8 cellular contexts compared by ENCODE assay signal in genomic region chr1:121519042-121519755, GRCh38.
DNase-seq lines count a peak whose midpoint lies in the region; ATAC-seq and TF ChIP-seq lines count a peak whose summit lies in the region.

No MANE protein-coding gene starts in this region.

- H4K20me1 ChIP-seq in hepatocyte (ENCODE audit: insufficient read depth, poor library complexity, severe bottlenecking), result no peaks in the 10 kb centered on the region

- peak; percentile 90 for ATAC-seq in activated naive CD8-positive, alpha-beta T cell treated with anti-CD3 and anti-CD28 coated beads, Interleukin-2, amount 10 ng/mL, durations not matched to agents 7 days and 5 days (ENCODE audit: low read depth)
- ATAC-seq in sciatic nerve (peak; percentile 65), GM21515 (IDR thresholded peaks at IDR 0.05; ENCODE audit: unreplicated experiment) (no peak), GM21825 (IDR thresholded peaks at IDR 0.05; ENCODE audit: unreplicated experiment) (no peak)

- 0 out of 2 replicates have a peak, but pooled peaks cover 3% of the 10 kb centered on the region for H3K9me3 ChIP-seq in HUES6 (ENCODE audit: control insufficient read depth, insufficient read depth, low read depth, low read length)
- H3K9me3 ChIP-seq in SK-N-MC (ENCODE audit: low read depth, low read length), result no peaks in the 10 kb centered on the region
- H3K9me3 ChIP-seq in hepatocyte (ENCODE audit: low read depth), result no peaks in the 10 kb centered on the region

- WGBS in hepatocyte (ENCODE audit: low lambda C conversion rate, missing lambda C conversion rate), result under 1% methylated on average over 60 of the region's 75 CpGs

- H3K9ac ChIP-seq in HUES6 (ENCODE audit: low read length) (peak overlapping the region; percentile 87), SK-N-MC (ENCODE audit: insufficient read length) (no peak overlapping the region)

- H3K4me1 Mint-ChIP-seq in activated naive CD8-positive, alpha-beta T cell treated with anti-CD3 and anti-CD28 coated beads, Interleukin-2, amount 10 ng/mL, durations not matched to agents 7 days and 5 days, result peaks cover 40% of the 10 kb centered on the region

- H3K36me3 ChIP-seq in HUES6 (ENCODE audit: control insufficient read depth, insufficient read depth, low read length) (no peaks in the 10 kb centered on the region), SK-N-MC (ENCODE audit: insufficient read depth, low read length) (no peaks in the 10 kb centered on the region), hepatocyte (replicated peaks; ENCODE audit: insufficient read depth, low read depth) (no peaks in the 10 kb centered on the region)

- H3K9me3 Mint-ChIP-seq in activated naive CD8-positive, alpha-beta T cell treated with anti-CD3 and anti-CD28 coated beads, Interleukin-2, amount 10 ng/mL, durations not matched to agents 7 days and 5 days, result peaks cover 1% of the 10 kb centered on the region

- H3K9me2 ChIP-seq in hepatocyte (replicated peaks; ENCODE audit: insufficient read depth), result no peaks in the 10 kb centered on the region

- no peak for TF ChIP-seq CTCF in hepatocyte (IDR thresholded peaks at IDR 0.05; ENCODE audit: poor library complexity)

- DNase-seq in DMS 273 treated with DMSO at 0.1 percent for 48 hours (lab: John Stamatoyannopoulos, UW) (peak; percentile 69), SK-N-MC (ENCODE audit: low read depth, low spot score) (no peak), hepatocyte (ENCODE audit: low spot score) (peak; percentile 63), sciatic nerve (ENCODE audit: low spot score) (peak; percentile 65)
- peak; percentile 87 for DNase-seq in activated naive CD8-positive, alpha-beta T cell treated with anti-CD3 and anti-CD28 coated beads, Interleukin-2, amount 10 ng/mL, durations not matched to agents 7 days and 5 days

- H3K4me1 ChIP-seq in HUES6 (ENCODE audit: control insufficient read depth, insufficient read depth, low read length), result peaks cover 6% of the 10 kb centered on the region; the same call in 1 of the 2 replicates
- H3K4me1 ChIP-seq in hepatocyte (ENCODE audit: insufficient read depth), result peaks cover 2% of the 10 kb centered on the region

- peak overlapping the region; percentile 60; the same call in 1 of the 2 replicates for H3K27ac ChIP-seq in HUES6 (ENCODE audit: low read depth, low read length)
- no peak overlapping the region for H3K27ac ChIP-seq in SK-N-MC
- H3K27ac ChIP-seq in hepatocyte, result no peak overlapping the region

- intact Hi-C loops in sciatic nerve (cut with DNase I), result no loop called here

- POLR2A ChIA-PET in activated naive CD8-positive, alpha-beta T cell treated with anti-CD3 and anti-CD28 coated beads, Interleukin-2, amount 10 ng/mL, durations not matched to agents 7 days and 5 days (lab: Charles Lee), result interaction anchor here (0.6 to 1.0 kb wide), 5 partner anchors 10 to 68 kb away, joined by 3 to 6 read pairs (median 3); no protein-coding TSS in a partner anchor

- no peaks in the 10 kb centered on the region for H3K27me3 Mint-ChIP-seq in activated naive CD8-positive, alpha-beta T cell treated with anti-CD3 and anti-CD28 coated beads, Interleukin-2, amount 10 ng/mL, durations not matched to agents 7 days and 5 days

- peak overlapping the region; percentile 80 for H2AFZ ChIP-seq in hepatocyte

- peaks cover 11% of the 10 kb centered on the region for H3K36me3 Mint-ChIP-seq in activated naive CD8-positive, alpha-beta T cell treated with anti-CD3 and anti-CD28 coated beads, Interleukin-2, amount 10 ng/mL, durations not matched to agents 7 days and 5 days

- peak overlapping the region; percentile 95 for H3K27ac Mint-ChIP-seq in activated naive CD8-positive, alpha-beta T cell treated with anti-CD3 and anti-CD28 coated beads, Interleukin-2, amount 10 ng/mL, durations not matched to agents 7 days and 5 days

- H3K4me3 Mint-ChIP-seq in activated naive CD8-positive, alpha-beta T cell treated with anti-CD3 and anti-CD28 coated beads, Interleukin-2, amount 10 ng/mL, durations not matched to agents 7 days and 5 days, result peak overlapping the region; percentile 79

- no peaks in the 10 kb centered on the region for H3K79me2 ChIP-seq in hepatocyte

- H3K4me2 ChIP-seq in hepatocyte, result peak overlapping the region; percentile 94

- H3K27me3 ChIP-seq in HUES6 (ENCODE audit: control insufficient read depth, insufficient read depth, low read length), result peaks cover 3% of the 10 kb centered on the region; the same call in 1 of the 2 replicates
- H3K27me3 ChIP-seq in hepatocyte, result peaks cover 3% of the 10 kb centered on the region

- H3K4me3 ChIP-seq in HUES6 (ENCODE audit: low read depth, low read length) (peak overlapping the region; percentile 79), SK-N-MC (peak overlapping the region; percentile 69), hepatocyte (peak overlapping the region; percentile 72)

Comparison
In these comparisons a context has a peak if more than half of its experiments do, and no peak if none do; other contexts are left out.
1. ATAC-seq: peak in activated naive CD8-positive, alpha-beta T cell treated with anti-CD3 and anti-CD28 coated beads, Interleukin-2, amount 10 ng/mL, durations not matched to agents 7 days and 5 days (single experiment) and sciatic nerve (single experiment); none in GM21515 (single experiment) and GM21825 (single experiment).
2. Peak in every context shown above with its lines, with median percentiles within 50 percentile points of each other: H3K4me3 ChIP-seq.